8 cellular contexts compared by ENCODE assay signal in genomic region chr13:30388401-30389283, GRCh38. TPM values are rescaled to one million over a fixed set of nuclear protein-coding genes. Genes with fewer than 3 reads are reported as not detected.
DNase-seq lines count a peak whose midpoint lies in the region; ATAC-seq, FAIRE-seq and TF ChIP-seq lines count a peak whose summit lies in the region.

No MANE protein-coding gene starts in this region.

- peak overlapping the region; percentile 35 for H3K4me3 ChIP-seq in AG10803 (ENCODE audit: low read length)

- TF ChIP-seq POLR2A in GM12892 (IDR thresholded peaks at IDR 0.05; ENCODE audit: low read depth, low read length) = no peak

- H3K4me1 Mint-ChIP-seq in HFFc6 (ENCODE audit: low read depth) = peaks cover 21% of the 10 kb centered on the region
- peaks cover 18% of the 10 kb centered on the region for H3K4me1 Mint-ChIP-seq in mesothelial cell of epicardium

- FAIRE-seq in GM12892 (lab: Jason Lieb, UNC) = no peak

- ATAC-seq in HG02678 (IDR thresholded peaks at IDR 0.05; ENCODE audit: unreplicated experiment) = no peak

- H3K36me3 Mint-ChIP-seq in HFFc6 (ENCODE audit: low read depth) (no peaks in the 10 kb centered on the region), mesothelial cell of epicardium (no peaks in the 10 kb centered on the region)

- peak; percentile 82 for DNase-seq in AG10803 (ENCODE audit: low read depth)
- DNase-seq in HFFc6 = no peak
- DNase-seq in amniotic epithelial cell (ENCODE audit: low read depth) = peak; percentile 83
- DNase-seq in mesothelial cell of epicardium (ENCODE audit: low spot score in 2 of 2, unreplicated experiment in 2 of 2) = no peak
- DNase-seq in SW480 (ENCODE audit: low spot score) = no peak
- no peak for DNase-seq in GM12892 (ENCODE audit: insufficient read length)
- no peak for DNase-seq in HPDE6-E6E7 (ENCODE audit: extremely low spot score)

- H3K4me3 Mint-ChIP-seq in HFFc6 (peak overlapping the region; percentile 35), mesothelial cell of epicardium (peak overlapping the region; percentile 25)

- H3K27ac Mint-ChIP-seq in HFFc6 (peak overlapping the region; percentile 69), mesothelial cell of epicardium (peak overlapping the region; percentile 96)

- TF ChIP-seq CTCF in AG10803 (conservative IDR thresholded peaks at IDR 0.05; ENCODE audit: low read length) = no peak; the same call in 1 of the 2 replicates
- TF ChIP-seq CTCF in HFFc6 (IDR thresholded peaks at IDR 0.05) = no peak
- TF ChIP-seq CTCF in mesothelial cell of epicardium (IDR thresholded peaks at IDR 0.05; ENCODE audit: unreplicated experiment) = no peak

- no peaks in the 10 kb centered on the region for H3K9me3 Mint-ChIP-seq in HFFc6
- H3K9me3 Mint-ChIP-seq in mesothelial cell of epicardium = no peaks in the 10 kb centered on the region

- H3K27me3 Mint-ChIP-seq in HFFc6 (ENCODE audit: insufficient read depth) (peaks cover 4% of the 10 kb centered on the region), mesothelial cell of epicardium (ENCODE audit: low read depth) (peaks cover 21% of the 10 kb centered on the region)

RNA-seq across cellular contexts. Expression of gene UBE2L5, which starts 33.7 kb away (rescaled TPM):
- total RNA-seq in HFFc6 (2021; fragmentation: NEBNext Ultra II Directional; extraction: Animal tissue kit (Norgen Biotek cat#: 25700)) = under 1 TPM in 1 of 6 experiments, not detected in 5; 0.21 TPM
- 0.20 TPM in 1 of 3 replicates, not detected in the others for total RNA-seq in mesothelial cell of epicardium
- polyA plus RNA-seq in GM12892 (2012; ENCODE audit: missing spikeins) = 0.53 TPM

Comparison
In these comparisons a context has a peak if more than half of its experiments do, and no peak if none do; other contexts are left out.
1. DNase-seq: peak in AG10803 (single experiment) and amniotic epithelial cell (single experiment); none in HFFc6 (single experiment), mesothelial cell of epicardium (0 of 2), SW480 (single experiment), GM12892 (single experiment) and HPDE6-E6E7 (single experiment).